Comparison of ENCODE assay signal across 13 cellular contexts in genomic region chr15:38071211-38071972, GRCh38.
DNase-seq lines count a peak whose midpoint lies in the region; ATAC-seq, FAIRE-seq and TF ChIP-seq lines count a peak whose summit lies in the region.
"Had no signal": no experiment of that assay in that cellular context is flagged by ENCODE, and none has a peak within 500 bp of the region (broad histone marks: within the 10 kb centered on the region; RNA-seq: fewer than 3 reads in every experiment).

No MANE protein-coding gene starts in this region.

- ATAC-seq in HG03045 (IDR thresholded peaks at IDR 0.05; ENCODE audit: unreplicated experiment) = no peak

- no peak for FAIRE-seq in astrocyte (lab: Jason Lieb, UNC)
- FAIRE-seq: RCC 7860 had no signal

- H3K9me3 ChIP-seq in HUES6 (ENCODE audit: control insufficient read depth, insufficient read depth, low read depth, low read length) = no peaks in the 10 kb centered on the region
- H3K9me3 ChIP-seq in astrocyte (ENCODE audit: insufficient read depth, low read depth, low read length) = no peaks in the 10 kb centered on the region
- H3K9me3 ChIP-seq in spleen = no peaks in the 10 kb centered on the region
- H3K9me3 ChIP-seq in A673 (ENCODE audit: low read depth, low read length, poor library complexity, severe bottlenecking) = no peaks in the 10 kb centered on the region

- H3K9me3 Mint-ChIP-seq in astrocyte (ENCODE audit: unreplicated experiment) = no peaks in the 10 kb centered on the region
- H3K9me3 Mint-ChIP-seq: IgD-negative memory B cell had no signal

- no peaks in the 10 kb centered on the region for H4K20me1 ChIP-seq in astrocyte (ENCODE audit: insufficient read depth, low read length)

- no TSS peak for BruUV-seq in A673 (replicated peaks; lab: Mats Ljungman, UMichigan)

- H3K4me1 ChIP-seq in HUES6 (ENCODE audit: control insufficient read depth, insufficient read depth, low read length) (peaks cover 40% of the 10 kb centered on the region), astrocyte (ENCODE audit: insufficient read depth, low read length) (peaks cover 38% of the 10 kb centered on the region), spleen (peaks cover 19 to 64% (median 43%) of the 10 kb centered on the region in 6 donors), A673 (ENCODE audit: insufficient read depth, low read length, poor library complexity, severe bottlenecking) (peaks cover 24% of the 10 kb centered on the region)

- intact Hi-C loops in spleen (cut with DNase I; ENCODE audit: low total_unique reads) = loop anchor here (5.0 kb wide), 1 partner anchor 186 kb away; no protein-coding TSS in a partner anchor
- intact Hi-C loops in A673 (cut with micrococcal nuclease; ENCODE audit: unreplicated experiment) = no loop called here

- no peaks in the 10 kb centered on the region for H3K27me3 Mint-ChIP-seq in astrocyte (ENCODE audit: low read depth, unreplicated experiment)

- POLR2A ChIA-PET in A673 (lab: Charles Lee; ENCODE audit: low non-redundant PET) = no interaction called here

- H3K27ac Mint-ChIP-seq in astrocyte (ENCODE audit: unreplicated experiment) = peak overlapping the region; percentile 75

- CTCF ChIA-PET in A673 (lab: Charles Lee) = no interaction called here

- H3K27me3 ChIP-seq in HUES6 (ENCODE audit: control insufficient read depth, insufficient read depth, low read length) (peaks cover 60% of the 10 kb centered on the region), astrocyte (ENCODE audit: insufficient read depth, low read length) (no peaks in the 10 kb centered on the region), spleen (replicated peaks in 1 of 7) (peaks cover 0 to 24% (median 5%) of the 10 kb centered on the region in 7 donors), A673 (replicated peaks; ENCODE audit: insufficient read depth, low read depth, low read length, poor library complexity) (no peaks in the 10 kb centered on the region)

- DNase-seq in astrocyte (ENCODE audit: low read depth) = no peak
- peak; percentile 84 for DNase-seq in islet precursor cell
- DNase-seq in spleen = no peak
- DNase-seq in A673 (ENCODE audit: low spot score) = no peak
- no peak for DNase-seq in activated CD4-positive, alpha-beta T cell treated with anti-CD3 and anti-CD28 coated beads, Interleukin-2, amount 50 U/mL, for 4 hours
- DNase-seq in NCI-H2029 treated with DMSO at 0.1 percent for 48 hours (lab: John Stamatoyannopoulos, UW) = no peak
- DNase-seq: cortex of kidney; DMS 273 treated with DMSO at 0.1 percent for 48 hours; stimulated activated naive CD4-positive, alpha-beta T cell had no signal

- H3K36me3 Mint-ChIP-seq in astrocyte (ENCODE audit: low read depth, unreplicated experiment) = no peaks in the 10 kb centered on the region

- TF ChIP-seq POLR2A in spleen (IDR thresholded peaks at IDR 0.05) = no peak

- H3K9ac ChIP-seq in HUES6 (ENCODE audit: low read length) = no peak overlapping the region
- no peak overlapping the region for H3K9ac ChIP-seq in astrocyte (ENCODE audit: low read length)

- H3K27ac ChIP-seq in HUES6 (ENCODE audit: low read depth, low read length) = no peak overlapping the region
- H3K27ac ChIP-seq in astrocyte (ENCODE audit: low read depth, low read length) = no peak overlapping the region
- H3K27ac ChIP-seq in spleen = peak overlapping the region in 6 of 8 donors; percentile 8 to 88 (median 86)
- no peak overlapping the region for H3K27ac ChIP-seq in A673 (ENCODE audit: low read depth, low read length, poor library complexity, severe bottlenecking)

- H3K79me2 ChIP-seq in astrocyte (ENCODE audit: insufficient read depth, low read length) = no peaks in the 10 kb centered on the region

- peaks cover 42% of the 10 kb centered on the region for H3K4me1 Mint-ChIP-seq in astrocyte (ENCODE audit: low read depth, unreplicated experiment)

- H3K4me3 ChIP-seq in HUES6 (ENCODE audit: low read depth, low read length) (peak overlapping the region; percentile 74; the same call in 1 of the 2 replicates), astrocyte (ENCODE audit: insufficient read depth, low read depth, low read length) (no peak overlapping the region), spleen (peak overlapping the region in 1 of 8 donors; percentile 77), A673 (ENCODE audit: low read depth, low read length, poor library complexity, severe bottlenecking) (no peak overlapping the region)

- H2AFZ ChIP-seq in astrocyte (ENCODE audit: low read depth, low read length) = no peak overlapping the region

- TF ChIP-seq CTCF in astrocyte (IDR thresholded peaks at IDR 0.05; ENCODE audit: insufficient read depth, low read depth, low read length) (no peak), spleen (IDR thresholded peaks at IDR 0.05 in 8 of 11, conservative IDR thresholded peaks at IDR 0.05 in 3 of 11) (no peak), A673 (conservative IDR thresholded peaks at IDR 0.05; ENCODE audit: low read depth, low read length) (no peak)

- H3K36me3 ChIP-seq in HUES6 (ENCODE audit: control insufficient read depth, insufficient read depth, low read length) (no peaks in the 10 kb centered on the region), astrocyte (ENCODE audit: insufficient read depth, low read length) (no peaks in the 10 kb centered on the region), spleen (no peaks in the 10 kb centered on the region), A673 (ENCODE audit: insufficient read depth, low read length, poor library complexity, severe bottlenecking) (no peaks in the 10 kb centered on the region)

- peak overlapping the region; percentile 35 for H3K4me3 Mint-ChIP-seq in astrocyte (ENCODE audit: unreplicated experiment)

- 94 to 97% (median 95%) methylated on average over 11 of the region's 11 CpGs for WGBS in spleen, 5 donors

- H3K4me2 ChIP-seq in astrocyte (ENCODE audit: low read length) = no peak overlapping the region

Comparison
In these comparisons a context has a peak if more than half of its experiments do, and no peak if none do; other contexts are left out.
1. H3K27ac ChIP-seq: peak in spleen (6 of 8); none in HUES6 (single experiment), astrocyte (single experiment) and A673 (single experiment).